Comparison of ENCODE assay signal across 7 cellular contexts in genomic region chr6:143450453-143451362, GRCh38.
DNase-seq lines count a peak whose midpoint lies in the region; ATAC-seq and TF ChIP-seq lines count a peak whose summit lies in the region.

ADAT2 (minus strand) TSS chr6:143450695; CDS start chr6:143450658, 37 bp downstream.
PEX3 (plus strand) TSS chr6:143450805; CDS start chr6:143451043, 238 bp downstream.

- H3K4me1 ChIP-seq in rectal smooth muscle tissue (ENCODE audit: control insufficient read depth, insufficient read depth, low read length) = peaks cover 9% of the 10 kb centered on the region

- TF ChIP-seq CTCF in astrocyte of the cerebellum (IDR thresholded peaks at IDR 0.05; ENCODE audit: low read depth, low read length, missing control alignments) = no peak

- peak within 1 kb of the TSS; percentile 88 for H3K9ac ChIP-seq in rectal smooth muscle tissue (ENCODE audit: low read length)

- ATAC-seq in GM18511 (IDR thresholded peaks at IDR 0.05; ENCODE audit: unreplicated experiment) (peak; percentile 97), HG03025 (IDR thresholded peaks at IDR 0.05; ENCODE audit: low FRiP score, unreplicated experiment) (peak; percentile 92)

- H3K27me3 ChIP-seq in rectal smooth muscle tissue (ENCODE audit: control insufficient read depth, insufficient read depth, low read length) = no peaks in the 10 kb centered on the region

- DNase-seq in NCI-H2029 treated with DMSO at 0.1 percent for 48 hours (lab: John Stamatoyannopoulos, UW) = peak; percentile 45
- DNase-seq in T-helper 22 cell (ENCODE audit: low read depth) = peak; percentile 87
- peak; percentile 85 for DNase-seq in astrocyte of the cerebellum (ENCODE audit: low read depth)
- DNase-seq in hepatic stellate cell (ENCODE audit: low spot score) = peak; percentile 87

- peak within 1 kb of the TSS; percentile 61 for H3K27ac ChIP-seq in rectal smooth muscle tissue (ENCODE audit: low read depth, low read length)

- no peaks in the 10 kb centered on the region for H3K36me3 ChIP-seq in rectal smooth muscle tissue (ENCODE audit: control insufficient read depth, insufficient read depth, low read length)

- peak within 1 kb of the TSS; percentile 97 for H3K4me3 ChIP-seq in astrocyte of the cerebellum (ENCODE audit: low read depth, low read length)
- H3K4me3 ChIP-seq in rectal smooth muscle tissue (ENCODE audit: low read length) = peak within 1 kb of the TSS; percentile 90

- in situ Hi-C loops in astrocyte of the cerebellum (cut with HindIII; ENCODE audit: low sequenced_read_pairs) = no loop called here

Comparison
In these comparisons a context has a peak if more than half of its experiments do, and no peak if none do; other contexts are left out.
1. Peak in every context shown above with its lines: DNase-seq, ATAC-seq, H3K4me3 ChIP-seq and H3K27ac ChIP-seq.